2 cellular contexts compared by ENCODE assay signal in genomic region chr3:13075318-13075717, GRCh38.
TF ChIP-seq lines count a peak whose summit lies in the region.

No MANE protein-coding gene starts in this region.

TF ChIP-seq in K562, 482 proteins besides CTCF, POLR2A, EP300 and RAD21:
- TF ChIP-seq ZNF707 (CRISPR knock-in tag; conservative IDR thresholded peaks at IDR 0.05) (no peak), RERE (CRISPR knock-in tag; IDR thresholded peaks at IDR 0.05; ENCODE audit: borderline replicate concordance) (no peak), EZH2 (IDR thresholded peaks at IDR 0.05; ENCODE audit: borderline replicate concordance, low read depth, low read length) (peak; percentile 39; the same call in 1 of the 2 replicates), TARDBP (IDR thresholded peaks at IDR 0.05) (no peak), SPI1 (IDR thresholded peaks at IDR 0.05; ENCODE audit: borderline replicate concordance, low read depth, low read length) (peak; percentile 79; the same call in 1 of the 2 replicates), CEBPG (CRISPR knock-in tag; IDR thresholded peaks at IDR 0.05) (peak; percentile 12; the same call in 1 of the 2 replicates), CEBPG (tag; conservative IDR thresholded peaks at IDR 0.05 in 1 of 2, IDR thresholded peaks at IDR 0.05 in 1 of 2) (no peak)
TF ChIP-seq in K562: peak in this region for 3.

TF ChIP-seq in GM23338, 12 proteins besides CTCF, POLR2A, EP300 and RAD21:
- TF ChIP-seq ETS1 (IDR thresholded peaks at IDR 0.05), result no peak
- no peak for TF ChIP-seq EZH2phosphoT487 (IDR thresholded peaks at IDR 0.05; ENCODE audit: unreplicated experiment)
- TF ChIP-seq ZNF462 (CRISPR knock-in tag; IDR thresholded peaks at IDR 0.05), result no peak
- no peak for TF ChIP-seq EZH2 (IDR thresholded peaks at IDR 0.05; ENCODE audit: low read depth, unreplicated experiment)
- TF ChIP-seq ZNF331 (CRISPR knock-in tag; IDR thresholded peaks at IDR 0.05; ENCODE audit: low read depth), result no peak
- no peak for TF ChIP-seq REST (IDR thresholded peaks at IDR 0.05; ENCODE audit: unreplicated experiment)
- TF ChIP-seq JUNB (IDR thresholded peaks at IDR 0.05; ENCODE audit: unreplicated experiment), result no peak
